Comparison of ENCODE assay signal across 1 cellular context in genomic region chr9:34343090-34343489, GRCh38.
TF ChIP-seq lines count a peak whose summit lies in the region.

No MANE protein-coding gene starts in this region.

TF ChIP-seq in WTC11, 78 proteins besides CTCF, POLR2A, EP300 and RAD21 (continued from another document):
- TF ChIP-seq, protein P1, sequence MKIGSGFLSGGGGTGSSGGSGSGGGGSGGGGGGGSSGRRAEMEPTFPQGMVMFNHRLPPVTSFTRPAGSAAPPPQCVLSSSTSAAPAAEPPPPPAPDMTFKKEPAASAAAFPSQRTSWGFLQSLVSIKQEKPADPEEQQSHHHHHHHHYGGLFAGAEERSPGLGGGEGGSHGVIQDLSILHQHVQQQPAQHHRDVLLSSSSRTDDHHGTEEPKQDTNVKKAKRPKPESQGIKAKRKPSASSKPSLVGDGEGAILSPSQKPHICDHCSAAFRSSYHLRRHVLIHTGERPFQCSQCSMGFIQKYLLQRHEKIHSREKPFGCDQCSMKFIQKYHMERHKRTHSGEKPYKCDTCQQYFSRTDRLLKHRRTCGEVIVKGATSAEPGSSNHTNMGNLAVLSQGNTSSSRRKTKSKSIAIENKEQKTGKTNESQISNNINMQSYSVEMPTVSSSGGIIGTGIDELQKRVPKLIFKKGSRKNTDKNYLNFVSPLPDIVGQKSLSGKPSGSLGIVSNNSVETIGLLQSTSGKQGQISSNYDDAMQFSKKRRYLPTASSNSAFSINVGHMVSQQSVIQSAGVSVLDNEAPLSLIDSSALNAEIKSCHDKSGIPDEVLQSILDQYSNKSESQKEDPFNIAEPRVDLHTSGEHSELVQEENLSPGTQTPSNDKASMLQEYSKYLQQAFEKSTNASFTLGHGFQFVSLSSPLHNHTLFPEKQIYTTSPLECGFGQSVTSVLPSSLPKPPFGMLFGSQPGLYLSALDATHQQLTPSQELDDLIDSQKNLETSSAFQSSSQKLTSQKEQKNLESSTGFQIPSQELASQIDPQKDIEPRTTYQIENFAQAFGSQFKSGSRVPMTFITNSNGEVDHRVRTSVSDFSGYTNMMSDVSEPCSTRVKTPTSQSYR (CRISPR knock-in tag; IDR thresholded peaks at IDR 0.05), result no peak
- no peak for TF ChIP-seq GABPB1 (CRISPR knock-in tag; IDR thresholded peaks at IDR 0.05)
- TF ChIP-seq, protein P2, sequence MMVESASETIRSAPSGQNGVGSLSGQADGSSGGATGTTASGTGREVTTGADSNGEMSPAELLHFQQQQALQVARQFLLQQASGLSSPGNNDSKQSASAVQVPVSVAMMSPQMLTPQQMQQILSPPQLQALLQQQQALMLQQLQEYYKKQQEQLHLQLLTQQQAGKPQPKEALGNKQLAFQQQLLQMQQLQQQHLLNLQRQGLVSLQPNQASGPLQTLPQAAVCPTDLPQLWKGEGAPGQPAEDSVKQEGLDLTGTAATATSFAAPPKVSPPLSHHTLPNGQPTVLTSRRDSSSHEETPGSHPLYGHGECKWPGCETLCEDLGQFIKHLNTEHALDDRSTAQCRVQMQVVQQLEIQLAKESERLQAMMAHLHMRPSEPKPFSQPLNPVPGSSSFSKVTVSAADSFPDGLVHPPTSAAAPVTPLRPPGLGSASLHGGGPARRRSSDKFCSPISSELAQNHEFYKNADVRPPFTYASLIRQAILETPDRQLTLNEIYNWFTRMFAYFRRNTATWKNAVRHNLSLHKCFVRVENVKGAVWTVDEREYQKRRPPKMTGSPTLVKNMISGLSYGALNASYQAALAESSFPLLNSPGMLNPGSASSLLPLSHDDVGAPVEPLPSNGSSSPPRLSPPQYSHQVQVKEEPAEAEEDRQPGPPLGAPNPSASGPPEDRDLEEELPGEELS (CRISPR knock-in tag; IDR thresholded peaks at IDR 0.05), result no peak
- TF ChIP-seq ETV6 (CRISPR knock-in tag; IDR thresholded peaks at IDR 0.05), result no peak
- TF ChIP-seq, protein P3, sequence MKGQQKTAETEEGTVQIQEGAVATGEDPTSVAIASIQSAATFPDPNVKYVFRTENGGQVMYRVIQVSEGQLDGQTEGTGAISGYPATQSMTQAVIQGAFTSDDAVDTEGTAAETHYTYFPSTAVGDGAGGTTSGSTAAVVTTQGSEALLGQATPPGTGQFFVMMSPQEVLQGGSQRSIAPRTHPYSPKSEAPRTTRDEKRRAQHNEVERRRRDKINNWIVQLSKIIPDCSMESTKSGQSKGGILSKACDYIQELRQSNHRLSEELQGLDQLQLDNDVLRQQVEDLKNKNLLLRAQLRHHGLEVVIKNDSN (CRISPR knock-in tag; IDR thresholded peaks at IDR 0.05), result no peak
- TF ChIP-seq CREB1 (CRISPR knock-in tag; IDR thresholded peaks at IDR 0.05), result no peak
- TF ChIP-seq FOXJ3 (CRISPR knock-in tag; IDR thresholded peaks at IDR 0.05; ENCODE audit: borderline replicate concordance), result no peak
- no peak for TF ChIP-seq FOXP1 (CRISPR knock-in tag; IDR thresholded peaks at IDR 0.05; ENCODE audit: borderline replicate concordance)
- TF ChIP-seq ZNF138 (CRISPR knock-in tag; conservative IDR thresholded peaks at IDR 0.05), result no peak
- no peak for TF ChIP-seq IRF2 (CRISPR knock-in tag; IDR thresholded peaks at IDR 0.05; ENCODE audit: borderline replicate concordance, low read depth)
- no peak for TF ChIP-seq ZNF232 (CRISPR knock-in tag; IDR thresholded peaks at IDR 0.05)
- no peak for TF ChIP-seq ARID4B (CRISPR knock-in tag; IDR thresholded peaks at IDR 0.05; ENCODE audit: borderline replicate concordance)
- no peak for TF ChIP-seq ZBTB21 (CRISPR knock-in tag; IDR thresholded peaks at IDR 0.05; ENCODE audit: borderline replicate concordance)
